Comparison of ENCODE assay signal across 19 cellular contexts in genomic region chrX:36961590-36961989, GRCh38. TPM values are rescaled to one million over a fixed set of nuclear protein-coding genes. Genes with fewer than 3 reads are reported as not detected.
DNase-seq lines count a peak whose midpoint lies in the region; ATAC-seq and TF ChIP-seq lines count a peak whose summit lies in the region.
"Had no signal": no experiment of that assay in that cellular context is flagged by ENCODE, and none has a peak within 500 bp of the region (broad histone marks: within the 10 kb centered on the region; RNA-seq: fewer than 3 reads in every experiment).

No MANE protein-coding gene starts in this region.

- H3K9me3 ChIP-seq in Panc1 (ENCODE audit: control insufficient read depth, insufficient read depth, low read depth, low read length): no peaks in the 10 kb centered on the region
- H3K9me3 ChIP-seq in hepatocyte (ENCODE audit: low read depth): no peaks in the 10 kb centered on the region
- no peaks in the 10 kb centered on the region for H3K9me3 ChIP-seq in body of pancreas
- H3K9me3 ChIP-seq: tibial artery had no signal

- ATAC-seq in Panc1 (no peak), left ventricle myocardium superior (no peak), body of pancreas (no peak)
- ATAC-seq: activated CD4-positive, CD25-positive, alpha-beta regulatory T cell treated with anti-CD3 and anti-CD28 coated beads, Interleukin-2, amount 50 U/mL, for 24 hours had no signal

- BruUV-seq in Panc1 (replicated peaks; lab: Mats Ljungman, UMichigan): no TSS peak

- peak; percentile 6 for DNase-seq in A172 (ENCODE audit: low spot score)
- peak; percentile 48 for DNase-seq in H7
- DNase-seq in Panc1 (ENCODE audit: low read depth, low spot score): no peak
- DNase-seq in hepatocyte (ENCODE audit: low spot score): no peak
- DNase-seq in left ventricle myocardium superior: no peak
- DNase-seq in cerebellar nuclear complex (lab: John Stamatoyannopoulos, UW): no peak
- DNase-seq in body of pancreas: no peak
- no peak for DNase-seq in activated naive CD4-positive, alpha-beta T cell treated with anti-CD3 and anti-CD28 coated beads, Interleukin-2, amount 50 U/mL, for 16 hours
- DNase-seq: activated naive CD4-positive, alpha-beta T cell treated with Interleukin-2 at 50 U/mL for 16 hours; effector CD4-positive, alpha-beta T cell; GM23248; mesenchymal stem cell; NCI-H1105 treated with DMSO at 0.1 percent for 48 hours; NCI-H226; occipital lobe; stimulated activated CD4-positive, alpha-beta T cell treated with anti-CD3 and anti-CD28 coated beads, Interleukin-4, amount 100 ng/mL, for 24 hours; tibial artery had no signal

- H4K20me1 ChIP-seq in hepatocyte (ENCODE audit: insufficient read depth, poor library complexity, severe bottlenecking): no peaks in the 10 kb centered on the region

- H3K36me3 ChIP-seq in H7 (replicated peaks; ENCODE audit: control insufficient read depth, insufficient read depth, low read length) (no peaks in the 10 kb centered on the region), Panc1 (ENCODE audit: control insufficient read depth, insufficient read depth, low read length) (no peaks in the 10 kb centered on the region), hepatocyte (replicated peaks; ENCODE audit: insufficient read depth, low read depth) (no peaks in the 10 kb centered on the region), body of pancreas (replicated peaks in 1 of 2; ENCODE audit: insufficient read depth in 1 of 2, low read depth in 2 of 2) (no peaks in the 10 kb centered on the region)
- H3K36me3 ChIP-seq: tibial artery had no signal

- 51% methylated on average over 10 of the region's 10 CpGs for WGBS in hepatocyte (ENCODE audit: low lambda C conversion rate, missing lambda C conversion rate)
- 39 to 62% methylated on average over 10 of the region's 10 CpGs for WGBS in body of pancreas, 2 donors

- no peaks in the 10 kb centered on the region for H3K4me1 ChIP-seq in Panc1 (ENCODE audit: control insufficient read depth, insufficient read depth, low read length)
- H3K4me1 ChIP-seq in hepatocyte (ENCODE audit: insufficient read depth): no peaks in the 10 kb centered on the region
- H3K4me1 ChIP-seq in body of pancreas: no peaks in the 10 kb centered on the region

- no peak overlapping the region for H3K27ac ChIP-seq in Panc1 (ENCODE audit: low read length)
- no peak overlapping the region for H3K27ac ChIP-seq in hepatocyte
- H3K27ac ChIP-seq in body of pancreas: no peak overlapping the region
- H3K27ac ChIP-seq: GM23248, tibial artery had no signal

- no peaks in the 10 kb centered on the region for H3K79me2 ChIP-seq in hepatocyte

- intact Hi-C loops in Panc1 (cut with micrococcal nuclease; ENCODE audit: unreplicated experiment): no loop called here
- intact Hi-C loops in left ventricle myocardium superior (cut with micrococcal nuclease): no loop called here
- intact Hi-C loops in body of pancreas (cut with DNase I): no loop called here

- in situ Hi-C loops in Panc1 (cut with HindIII; ENCODE audit: low pct_unique_long_range_greater_than_20kb, low sequenced_read_pairs): no loop called here

- H3K9me2 ChIP-seq in hepatocyte (replicated peaks; ENCODE audit: insufficient read depth): no peaks in the 10 kb centered on the region

- TF ChIP-seq POLR2A in body of pancreas (IDR thresholded peaks at IDR 0.05): no peak

- POLR2A ChIA-PET in Panc1 (lab: Charles Lee): no interaction called here

- peak overlapping the region; percentile 35 for H3K4me2 ChIP-seq in hepatocyte

- H2AFZ ChIP-seq in hepatocyte: no peak overlapping the region
- H2AFZ ChIP-seq: GM23248 had no signal

- TF ChIP-seq CTCF in Panc1 (IDR thresholded peaks at IDR 0.05) (peak; percentile 49), hepatocyte (IDR thresholded peaks at IDR 0.05; ENCODE audit: poor library complexity) (peak; percentile 28), body of pancreas (IDR thresholded peaks at IDR 0.05) (no peak)

- H3K4me3 ChIP-seq in H7 (ENCODE audit: insufficient read depth, low read depth, low read length) (no peak overlapping the region), Panc1 (ENCODE audit: low read depth in 2 of 2, low read length in 2 of 2) (no peak overlapping the region), hepatocyte (no peak overlapping the region), body of pancreas (no peak overlapping the region)
- H3K4me3 ChIP-seq: GM23248, tibial artery had no signal

- H3K27me3 ChIP-seq in H7 (ENCODE audit: control insufficient read depth, insufficient read depth, low read length) (peaks cover 33% of the 10 kb centered on the region), Panc1 (ENCODE audit: control insufficient read depth, insufficient read depth, low read length) (no peaks in the 10 kb centered on the region; the same call in 1 of the 2 replicates), hepatocyte (peaks cover 14% of the 10 kb centered on the region), body of pancreas (no peaks in the 10 kb centered on the region)

- CTCF ChIA-PET in Panc1 (lab: Charles Lee): no interaction called here

RNA-seq across cellular contexts. Expression of gene FAM47C, which starts 46.6 kb away (rescaled TPM):
- not detected in 2 replicates for total RNA-seq in A172 (2014; rRNA removed; shearing (Covaris generic))
- not detected in 2 replicates for total RNA-seq in H7 (2014; rRNA removed; shearing (Covaris generic))
- total RNA-seq in Panc1 (2021; ENCODE audit: unreplicated experiment) (not detected), hepatocyte (not detected in 2 replicates), left ventricle myocardium superior (not detected), body of pancreas (not detected)
- polyA plus RNA-seq in Panc1 (2012; ENCODE audit: insufficient read length): not detected
- polyA plus RNA-seq in hepatocyte: not detected in 2 replicates
- total RNA-seq: fibroblast of villous mesenchyme, GM23248, occipital lobe had no signal
- polyA plus RNA-seq: GM23248 had no signal

Comparison
In these comparisons a context has a peak if more than half of its experiments do, and no peak if none do; other contexts are left out.
1. DNase-seq: peak in A172 (single experiment) and H7 (single experiment); none in Panc1 (single experiment), hepatocyte (single experiment), left ventricle myocardium superior (single experiment), cerebellar nuclear complex (0 of 2), body of pancreas (0 of 4) and activated naive CD4-positive, alpha-beta T cell treated with anti-CD3 and anti-CD28 coated beads, Interleukin-2, amount 50 U/mL, for 16 hours (single experiment).
2. CTCF ChIP-seq: peak in Panc1 (single experiment) and hepatocyte (single experiment); none in body of pancreas (0 of 7).